10 cellular contexts compared by ENCODE assay signal in genomic region chr16:81624718-81625543, GRCh38.
DNase-seq lines count a peak whose midpoint lies in the region; ATAC-seq and TF ChIP-seq lines count a peak whose summit lies in the region.
"Had no signal": no experiment of that assay in that cellular context is flagged by ENCODE, and none has a peak within 500 bp of the region (broad histone marks: within the 10 kb centered on the region; RNA-seq: fewer than 3 reads in every experiment).

No MANE protein-coding gene starts in this region.

- H2BK15ac ChIP-seq in neuronal stem cell (ENCODE audit: low read length), result no peak overlapping the region

- no peaks in the 10 kb centered on the region for H4K20me1 ChIP-seq in mammary epithelial cell (ENCODE audit: insufficient read depth, low read length)

- peaks cover 55% of the 10 kb centered on the region for H3K4me1 ChIP-seq in mammary epithelial cell (ENCODE audit: insufficient read depth, low read length)
- H3K4me1 ChIP-seq in neuronal stem cell (ENCODE audit: control insufficient read depth in 2 of 2, insufficient read depth in 1 of 2, low read depth in 1 of 2, low read length in 2 of 2), result no peaks in the 10 kb centered on the region

- peaks cover 12% of the 10 kb centered on the region for H3K9me3 Mint-ChIP-seq in glutamatergic neuron (ENCODE audit: unreplicated experiment)

- H3K79me1 ChIP-seq in neuronal stem cell (ENCODE audit: low read depth, low read length), result peaks cover 2% of the 10 kb centered on the region

- H3K4me3 Mint-ChIP-seq in glutamatergic neuron (ENCODE audit: unreplicated experiment), result no peak overlapping the region

- H3K27me3 Mint-ChIP-seq in glutamatergic neuron (ENCODE audit: unreplicated experiment), result peaks cover 13% of the 10 kb centered on the region

- peak overlapping the region; percentile 9 for H3K4me2 ChIP-seq in mammary epithelial cell (ENCODE audit: insufficient read depth, low read depth, low read length)
- no peak overlapping the region for H3K4me2 ChIP-seq in neuronal stem cell (ENCODE audit: insufficient read depth, low read length, poor library complexity, severe bottlenecking)

- in situ Hi-C loops in mammary epithelial cell (cut with MboI; ENCODE audit: low sequenced_read_pairs in 2 of 2), result loop anchor here in 1 of 2 donors (10.0 kb wide), 1 partner anchor 220 kb away; no protein-coding TSS in a partner anchor

- H3K4me3 ChIP-seq in mammary epithelial cell (replicated peaks in 1 of 3; ENCODE audit: insufficient read depth in 1 of 3, low read depth in 2 of 3, low read length in 3 of 3) (no peak overlapping the region), neuronal stem cell (ENCODE audit: low read length in 2 of 2) (no peak overlapping the region)
- H3K4me3 ChIP-seq: ovary had no signal

- peak; percentile 67 for DNase-seq in DMS153 (lab: John Stamatoyannopoulos, UW)
- peak; percentile 86 for DNase-seq in mammary epithelial cell
- no peak for DNase-seq in neuronal stem cell (ENCODE audit: low spot score)
- DNase-seq in ecto neural progenitor cell (ENCODE audit: low spot score), result no peak
- no peak for DNase-seq in glutamatergic neuron
- DNase-seq: NCI-H510A treated with DMSO at 0.1 percent for 48 hours had no signal

- H2AFZ ChIP-seq in mammary epithelial cell (ENCODE audit: low read depth, low read length) (no peak overlapping the region), neuronal stem cell (ENCODE audit: low read length) (no peak overlapping the region)

- H2BK120ac ChIP-seq in neuronal stem cell (ENCODE audit: low read depth, low read length), result no peak overlapping the region

- H3K9me3 ChIP-seq in mammary epithelial cell (replicated peaks; ENCODE audit: insufficient read depth, low read length) (no peaks in the 10 kb centered on the region), neuronal stem cell (replicated peaks in 1 of 2; ENCODE audit: control insufficient read depth in 2 of 2, insufficient read depth in 1 of 2, low read depth in 1 of 2, low read length in 2 of 2) (no peaks in the 10 kb centered on the region)
- H3K9me3 ChIP-seq: ovary had no signal

- no peak for TF ChIP-seq CTCF in mammary epithelial cell (conservative IDR thresholded peaks at IDR 0.05 in 1 of 2, IDR thresholded peaks at IDR 0.05 in 1 of 2; ENCODE audit: extremely low read depth in 1 of 2, insufficient read depth in 1 of 2, low read depth in 1 of 2, low read length in 2 of 2)
- TF ChIP-seq CTCF in glutamatergic neuron (IDR thresholded peaks at IDR 0.05; ENCODE audit: partially characterized antibody, unreplicated experiment), result no peak

- ATAC-seq in HG03432 (IDR thresholded peaks at IDR 0.05; ENCODE audit: unreplicated experiment) (peak; percentile 47), GM19397 (IDR thresholded peaks at IDR 0.05; ENCODE audit: unreplicated experiment) (no peak), GM18861 (IDR thresholded peaks at IDR 0.05; ENCODE audit: unreplicated experiment) (no peak)

- peaks cover 10% of the 10 kb centered on the region for H3K4me1 Mint-ChIP-seq in glutamatergic neuron (ENCODE audit: low read depth, unreplicated experiment)

- TSS peak; percentile 7 for BruUV-seq in mammary epithelial cell (replicated peaks; lab: Mats Ljungman, UMichigan)

- H3K79me2 ChIP-seq in mammary epithelial cell (ENCODE audit: insufficient read depth, low read length), result peaks cover 75% of the 10 kb centered on the region

- H3K36me3 ChIP-seq in mammary epithelial cell (ENCODE audit: insufficient read depth, low read length), result peaks cover 9% of the 10 kb centered on the region
- peaks cover 2 to 11% of the 10 kb centered on the region in 2 donors for H3K36me3 ChIP-seq in neuronal stem cell (replicated peaks in 1 of 2; ENCODE audit: control insufficient read depth in 2 of 2, insufficient read depth in 2 of 2, low read length in 2 of 2)
- H3K36me3 ChIP-seq: ovary had no signal

- no peak overlapping the region for H2BK12ac ChIP-seq in neuronal stem cell (ENCODE audit: low read length)

- H3K27ac Mint-ChIP-seq in glutamatergic neuron (ENCODE audit: unreplicated experiment), result no peak overlapping the region

- H2AK5ac ChIP-seq in neuronal stem cell (ENCODE audit: low read depth, low read length), result no peak overlapping the region

- H2BK5ac ChIP-seq in neuronal stem cell (ENCODE audit: low read length), result no peak overlapping the region

- no peak overlapping the region for H3K4ac ChIP-seq in neuronal stem cell (ENCODE audit: low read length)

- no peaks in the 10 kb centered on the region for H3K36me3 Mint-ChIP-seq in glutamatergic neuron (ENCODE audit: unreplicated experiment)

- intact Hi-C loops in mammary epithelial cell (cut with micrococcal nuclease), result loop anchor here (1.0 to 10.0 kb wide), 2 partner anchors 222 to 360 kb away; no protein-coding TSS in a partner anchor

- dilution Hi-C loops in mammary epithelial cell (cut with HindIII; ENCODE audit: low sequenced_read_pairs), result loop anchor here (5.0 to 10.0 kb wide), 6 partner anchors 38 to 253 kb away; no protein-coding TSS in a partner anchor

- peak overlapping the region; percentile 94 for H3K27ac ChIP-seq in mammary epithelial cell (ENCODE audit: insufficient read depth, low read depth, low read length)
- H3K27ac ChIP-seq in neuronal stem cell (replicated peaks; ENCODE audit: low read length), result no peak overlapping the region
- H3K27ac ChIP-seq: ovary had no signal

- WGBS in mammary epithelial cell (ENCODE audit: low coverage, missing lambda C conversion rate), result 75% methylated on average over 11 of the region's 11 CpGs
- WGBS in neuronal stem cell (ENCODE audit: extremely low coverage in 2 of 2, insufficient read length in 2 of 2, insufficient replicate concordance in 1 of 2), 2 donors, result no CpG with 5 or more reads among the region's 11 CpGs

- peak overlapping the region; percentile 31 for H3K18ac ChIP-seq in neuronal stem cell (ENCODE audit: low read length)

- H4K91ac ChIP-seq in neuronal stem cell (ENCODE audit: low read depth, low read length, poor library complexity), result no peak overlapping the region

- peak overlapping the region; percentile 72 for H3K9ac ChIP-seq in mammary epithelial cell (ENCODE audit: insufficient read depth, low read length)
- H3K9ac ChIP-seq in neuronal stem cell (ENCODE audit: low read depth, low read length, poor library complexity), result no peak overlapping the region

- no peaks in the 10 kb centered on the region for H3K27me3 ChIP-seq in mammary epithelial cell (ENCODE audit: insufficient read depth, low read length)
- no peaks in the 10 kb centered on the region for H3K27me3 ChIP-seq in neuronal stem cell (ENCODE audit: control insufficient read depth in 3 of 3, insufficient read depth in 3 of 3, low read depth in 1 of 3, low read length in 3 of 3)
- H3K27me3 ChIP-seq: ovary had no signal

- H4K8ac ChIP-seq in neuronal stem cell (ENCODE audit: low read depth, low read length), result no peak overlapping the region

- CTCF ChIA-PET in mammary epithelial cell (lab: Charles Lee; ENCODE audit: low non-redundant PET), result interaction anchor here (0.6 kb wide), 1 partner anchor 87 kb away, joined by 3 read pairs; no protein-coding TSS in a partner anchor

- H3K14ac ChIP-seq in neuronal stem cell (ENCODE audit: low read length), result no peak overlapping the region

- no peak overlapping the region for H3K23ac ChIP-seq in neuronal stem cell (ENCODE audit: low read depth, low read length, poor library complexity)

Comparison
In these comparisons a context has a peak if more than half of its experiments do, and no peak if none do; other contexts are left out.
1. DNase-seq: peak in DMS153 (single experiment) and mammary epithelial cell (single experiment); none in neuronal stem cell (single experiment), ecto neural progenitor cell (single experiment) and glutamatergic neuron (single experiment).